In genomic region chr6:126477678-126478077, GRCh38 we compare ENCODE assay signal across 18 cellular contexts.
DNase-seq lines count a peak whose midpoint lies in the region; ATAC-seq, FAIRE-seq and TF ChIP-seq lines count a peak whose summit lies in the region.
"Had no signal": no experiment of that assay in that cellular context is flagged by ENCODE, and none has a peak within 500 bp of the region (broad histone marks: within the 10 kb centered on the region; RNA-seq: fewer than 3 reads in every experiment).

No MANE protein-coding gene starts in this region.

- H3K36me3 ChIP-seq in GM12878 (ENCODE audit: control insufficient read depth in 2 of 2, insufficient read depth in 2 of 2, low read length in 1 of 2) = no peaks in the 10 kb centered on the region
- H3K36me3 ChIP-seq: ascending aorta, BLaER1 had no signal

- H3K9me3 ChIP-seq in GM12878 (replicated peaks; ENCODE audit: control insufficient read depth, insufficient read depth, low read length) = no peaks in the 10 kb centered on the region
- H3K9me3 ChIP-seq: ascending aorta, BLaER1 had no signal

- SMC1A ChIA-PET in GM12878 (lab: Charles Lee; ENCODE audit: uncharacterized antibody, unreplicated experiment) = interaction anchor here (1.9 kb wide), 1 partner anchor 14 kb away, joined by 5 read pairs; no protein-coding TSS in a partner anchor

- no peaks in the 10 kb centered on the region for H3K4me1 ChIP-seq in GM12878 (ENCODE audit: control insufficient read depth, insufficient read depth, low read length)
- H3K4me1 ChIP-seq: ascending aorta, BLaER1 had no signal

- POLR2A ChIA-PET in GM12878 (lab: Charles Lee) = no interaction called here

- CTCF ChIA-PET in GM12878 (lab: Yijun Ruan, JAX) = interaction anchor here (1.2 kb wide), 1 partner anchor 117 kb away, joined by 5 read pairs; no protein-coding TSS in a partner anchor

- DNase-seq in GM12878 (ENCODE audit: low read depth, low spot score) (peak; percentile 15), H4 (ENCODE audit: low spot score) (no peak), NCI-H1436 treated with DMSO at 0.1 percent for 48 hours (lab: John Stamatoyannopoulos, UW) (no peak)
- DNase-seq: activated CD8-positive, alpha-beta memory T cell treated with anti-CD3 and anti-CD28 coated beads, Interleukin-2, amount 10 ng/mL, durations not matched to agents 7 days and 5 days; DMS79; immature natural killer cell; naive thymus-derived CD8-positive, alpha-beta T cell; NCI-H2029; T-helper 17 cell had no signal

- no peak for FAIRE-seq in GM12878 (lab: Jason Lieb, UNC)
- FAIRE-seq: colon had no signal

- intact Hi-C loops in GM12878 (cut with micrococcal nuclease; ENCODE audit: unreplicated experiment) = no loop called here

- H3K4me3 ChIP-seq in GM12878 = no peak overlapping the region
- H3K4me3 ChIP-seq: ascending aorta, BLaER1 had no signal

- TF ChIP-seq POLR2A in GM12878 (IDR thresholded peaks at IDR 0.05; ENCODE audit: low read depth, low read length) = no peak

- no peak overlapping the region for H2AFZ ChIP-seq in GM12878 (ENCODE audit: control insufficient read depth, low read depth, low read length)

- no peak for TF ChIP-seq RAD21 in GM12878 (IDR thresholded peaks at IDR 0.05; ENCODE audit: insufficient read depth, low read depth, low read length)

- RAD21 ChIA-PET in GM12878 (lab: Charles Lee; ENCODE audit: unreplicated experiment) = no interaction called here

- H3K27ac ChIP-seq in GM12878 (ENCODE audit: control insufficient read depth, insufficient read depth) = no peak overlapping the region
- H3K27ac ChIP-seq: ascending aorta, BLaER1, RWPE1 had no signal

- H3K27me3 ChIP-seq in GM12878 (replicated peaks in 1 of 2; ENCODE audit: control insufficient read depth in 2 of 2, insufficient read depth in 2 of 2, low read length in 1 of 2) = no peaks in the 10 kb centered on the region
- H3K27me3 ChIP-seq: ascending aorta, BLaER1 had no signal

- TF ChIP-seq EP300 in GM12878 (IDR thresholded peaks at IDR 0.05; ENCODE audit: borderline replicate concordance in 1 of 2, control insufficient read depth in 1 of 2, low read depth in 2 of 2, low read length in 2 of 2) = no peak

- BruUV-seq in GM12878 (replicated peaks; lab: Mats Ljungman, UMichigan) = no TSS peak

- ATAC-seq in GM18909 (IDR thresholded peaks at IDR 0.05; ENCODE audit: poor library complexity, unreplicated experiment) = peak; percentile 82
- ATAC-seq in GM21717 (IDR thresholded peaks at IDR 0.05; ENCODE audit: unreplicated experiment) = peak; percentile 94
- peak; percentile 77 for ATAC-seq in HG03103 (IDR thresholded peaks at IDR 0.05; ENCODE audit: low read depth, unreplicated experiment)
- peak; percentile 88 for ATAC-seq in GM12878
- no peak for ATAC-seq in GM19467 (IDR thresholded peaks at IDR 0.05; ENCODE audit: unreplicated experiment)
- ATAC-seq: activated CD4-positive, CD25-positive, alpha-beta regulatory T cell treated with anti-CD3 and anti-CD28 coated beads, Interleukin-2, amount 50 U/mL, for 24 hours; activated CD8-positive, alpha-beta memory T cell treated with anti-CD3 and anti-CD28 coated beads, Interleukin-2, amount 10 ng/mL, durations not matched to agents 7 days and 5 days; naive thymus-derived CD8-positive, alpha-beta T cell; T-helper 17 cell had no signal

- no peak overlapping the region for H3K9ac ChIP-seq in GM12878 (ENCODE audit: control insufficient read depth, insufficient read depth, low read length)
- H3K9ac ChIP-seq: BLaER1 had no signal

- in situ Hi-C loops in GM12878 (cut with MboI) = no loop called here

- TF ChIP-seq CTCF in GM12878 (IDR thresholded peaks at IDR 0.05 in 2 of 3, conservative IDR thresholded peaks at IDR 0.05 in 1 of 3; ENCODE audit: control insufficient read depth in 2 of 3, extremely low read depth in 1 of 3, insufficient read depth in 1 of 3, low read depth in 3 of 3, low read length in 3 of 3) = no peak

- 50% methylated on average over 1 of the region's 1 CpG for WGBS in GM12878 (ENCODE audit: insufficient coverage, insufficient replicate concordance, low lambda C conversion rate, missing lambda C conversion rate)

- no peak overlapping the region for H3K4me2 ChIP-seq in GM12878 (ENCODE audit: control insufficient read depth, insufficient read depth)
- H3K4me2 ChIP-seq: BLaER1 had no signal

- H3K79me2 ChIP-seq in GM12878 (ENCODE audit: control insufficient read depth, insufficient read depth, low read length) = no peaks in the 10 kb centered on the region

- no peaks in the 10 kb centered on the region for H4K20me1 ChIP-seq in GM12878 (ENCODE audit: control insufficient read depth, insufficient read depth)
- H4K20me1 ChIP-seq: BLaER1 had no signal

TF ChIP-seq in GM12878, 131 proteins besides CTCF, POLR2A, EP300 and RAD21:
- TF ChIP-seq SMARCA5 (IDR thresholded peaks at IDR 0.05) (no peak), MTA3 (IDR thresholded peaks at IDR 0.05; ENCODE audit: borderline replicate concordance, low read length) (no peak), EZH2 (IDR thresholded peaks at IDR 0.05; ENCODE audit: borderline replicate concordance, control insufficient read depth, low read depth, low read length) (no peak), BMI1 (IDR thresholded peaks at IDR 0.05; ENCODE audit: borderline replicate concordance) (no peak), ATF7 (IDR thresholded peaks at IDR 0.05; ENCODE audit: low read depth) (no peak), SPI1 (IDR thresholded peaks at IDR 0.05; ENCODE audit: borderline replicate concordance, insufficient read depth, low read depth, low read length) (peak; percentile 73; the same call in 1 of the 2 replicates)
